Comparison of ENCODE assay signal across 1 cellular context in the genomic region with DNA sequence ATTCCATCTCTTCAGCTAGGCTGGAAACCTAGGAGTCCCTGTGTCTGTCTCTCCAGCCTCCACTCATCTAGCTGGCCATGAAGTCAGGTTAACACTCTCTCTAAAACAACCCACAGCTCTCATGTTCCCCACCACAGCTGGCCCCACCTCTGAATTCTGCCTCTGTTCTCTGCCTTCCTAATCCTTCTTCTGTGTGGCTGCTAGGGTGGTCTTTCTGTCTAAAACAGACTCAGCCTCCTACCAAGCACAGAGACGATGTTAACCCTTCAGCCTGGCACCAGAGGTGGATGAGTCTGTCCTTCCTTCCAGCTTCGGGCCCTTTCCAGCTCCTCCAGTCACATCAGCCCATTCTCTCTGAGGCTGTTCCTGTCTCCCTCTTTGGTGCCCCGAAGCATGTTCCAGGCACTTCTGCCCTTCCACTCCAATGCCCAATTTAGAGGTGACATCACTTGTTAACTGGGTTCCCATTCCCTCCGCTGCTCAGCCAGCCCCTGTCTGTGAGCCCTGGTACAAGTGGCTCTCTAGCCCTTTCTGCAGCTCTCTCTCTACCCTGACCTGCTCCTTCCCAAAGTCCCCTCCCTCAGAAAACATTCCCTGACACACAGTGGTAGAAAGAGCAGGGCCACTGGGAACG.
A peak's percentile ranks its signal among the peaks of the same experiment; 100 is the strongest.
TF ChIP-seq lines count a peak whose summit lies in the region.

No MANE protein-coding gene starts in this region.

TF ChIP-seq in HEK293, 187 proteins besides CTCF, POLR2A, EP300 and RAD21 (continued from another document):
- TF ChIP-seq, protein P1, sequence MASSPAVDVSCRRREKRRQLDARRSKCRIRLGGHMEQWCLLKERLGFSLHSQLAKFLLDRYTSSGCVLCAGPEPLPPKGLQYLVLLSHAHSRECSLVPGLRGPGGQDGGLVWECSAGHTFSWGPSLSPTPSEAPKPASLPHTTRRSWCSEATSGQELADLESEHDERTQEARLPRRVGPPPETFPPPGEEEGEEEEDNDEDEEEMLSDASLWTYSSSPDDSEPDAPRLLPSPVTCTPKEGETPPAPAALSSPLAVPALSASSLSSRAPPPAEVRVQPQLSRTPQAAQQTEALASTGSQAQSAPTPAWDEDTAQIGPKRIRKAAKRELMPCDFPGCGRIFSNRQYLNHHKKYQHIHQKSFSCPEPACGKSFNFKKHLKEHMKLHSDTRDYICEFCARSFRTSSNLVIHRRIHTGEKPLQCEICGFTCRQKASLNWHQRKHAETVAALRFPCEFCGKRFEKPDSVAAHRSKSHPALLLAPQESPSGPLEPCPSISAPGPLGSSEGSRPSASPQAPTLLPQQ (tag by site-specific recombination; IDR thresholded peaks at IDR 0.05) = peak; percentile 83; the same call in 1 of the 2 replicates
- TF ChIP-seq ZNF341 (tag by site-specific recombination; IDR thresholded peaks at IDR 0.05; ENCODE audit: low read depth) = peak; percentile 85
- peak; percentile 93 for TF ChIP-seq ZBTB20 (tag by site-specific recombination; IDR thresholded peaks at IDR 0.05)
- TF ChIP-seq ZBTB21 (tag by site-specific recombination; IDR thresholded peaks at IDR 0.05) = peak; percentile 90
- TF ChIP-seq, protein P2, sequence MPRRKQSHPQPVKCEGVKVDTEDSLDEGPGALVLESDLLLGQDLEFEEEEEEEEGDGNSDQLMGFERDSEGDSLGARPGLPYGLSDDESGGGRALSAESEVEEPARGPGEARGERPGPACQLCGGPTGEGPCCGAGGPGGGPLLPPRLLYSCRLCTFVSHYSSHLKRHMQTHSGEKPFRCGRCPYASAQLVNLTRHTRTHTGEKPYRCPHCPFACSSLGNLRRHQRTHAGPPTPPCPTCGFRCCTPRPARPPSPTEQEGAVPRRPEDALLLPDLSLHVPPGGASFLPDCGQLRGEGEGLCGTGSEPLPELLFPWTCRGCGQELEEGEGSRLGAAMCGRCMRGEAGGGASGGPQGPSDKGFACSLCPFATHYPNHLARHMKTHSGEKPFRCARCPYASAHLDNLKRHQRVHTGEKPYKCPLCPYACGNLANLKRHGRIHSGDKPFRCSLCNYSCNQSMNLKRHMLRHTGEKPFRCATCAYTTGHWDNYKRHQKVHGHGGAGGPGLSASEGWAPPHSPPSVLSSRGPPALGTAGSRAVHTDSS (tag by site-specific recombination; IDR thresholded peaks at IDR 0.05) = no peak
- TF ChIP-seq ZNF629 (tag by site-specific recombination; IDR thresholded peaks at IDR 0.05) = peak; percentile 94
- peak; percentile 92 for TF ChIP-seq ZNF133 (tag by site-specific recombination; IDR thresholded peaks at IDR 0.05)
- TF ChIP-seq ZNF335 (tag by site-specific recombination; conservative IDR thresholded peaks at IDR 0.05) = peak; percentile 42; the same call in 1 of the 2 replicates
- peak; percentile 58; the same call in 1 of the 2 replicates for TF ChIP-seq ZEB2 (tag by site-specific recombination; IDR thresholded peaks at IDR 0.05)
- TF ChIP-seq, protein P3, sequence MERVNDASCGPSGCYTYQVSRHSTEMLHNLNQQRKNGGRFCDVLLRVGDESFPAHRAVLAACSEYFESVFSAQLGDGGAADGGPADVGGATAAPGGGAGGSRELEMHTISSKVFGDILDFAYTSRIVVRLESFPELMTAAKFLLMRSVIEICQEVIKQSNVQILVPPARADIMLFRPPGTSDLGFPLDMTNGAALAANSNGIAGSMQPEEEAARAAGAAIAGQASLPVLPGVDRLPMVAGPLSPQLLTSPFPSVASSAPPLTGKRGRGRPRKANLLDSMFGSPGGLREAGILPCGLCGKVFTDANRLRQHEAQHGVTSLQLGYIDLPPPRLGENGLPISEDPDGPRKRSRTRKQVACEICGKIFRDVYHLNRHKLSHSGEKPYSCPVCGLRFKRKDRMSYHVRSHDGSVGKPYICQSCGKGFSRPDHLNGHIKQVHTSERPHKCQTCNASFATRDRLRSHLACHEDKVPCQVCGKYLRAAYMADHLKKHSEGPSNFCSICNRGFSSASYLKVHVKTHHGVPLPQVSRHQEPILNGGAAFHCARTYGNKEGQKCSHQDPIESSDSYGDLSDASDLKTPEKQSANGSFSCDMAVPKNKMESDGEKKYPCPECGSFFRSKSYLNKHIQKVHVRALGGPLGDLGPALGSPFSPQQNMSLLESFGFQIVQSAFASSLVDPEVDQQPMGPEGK (tag by site-specific recombination; IDR thresholded peaks at IDR 0.05) = 0 out of 2 replicates have a peak, but pooled peaks have one; percentile 60
- TF ChIP-seq, protein P4, sequence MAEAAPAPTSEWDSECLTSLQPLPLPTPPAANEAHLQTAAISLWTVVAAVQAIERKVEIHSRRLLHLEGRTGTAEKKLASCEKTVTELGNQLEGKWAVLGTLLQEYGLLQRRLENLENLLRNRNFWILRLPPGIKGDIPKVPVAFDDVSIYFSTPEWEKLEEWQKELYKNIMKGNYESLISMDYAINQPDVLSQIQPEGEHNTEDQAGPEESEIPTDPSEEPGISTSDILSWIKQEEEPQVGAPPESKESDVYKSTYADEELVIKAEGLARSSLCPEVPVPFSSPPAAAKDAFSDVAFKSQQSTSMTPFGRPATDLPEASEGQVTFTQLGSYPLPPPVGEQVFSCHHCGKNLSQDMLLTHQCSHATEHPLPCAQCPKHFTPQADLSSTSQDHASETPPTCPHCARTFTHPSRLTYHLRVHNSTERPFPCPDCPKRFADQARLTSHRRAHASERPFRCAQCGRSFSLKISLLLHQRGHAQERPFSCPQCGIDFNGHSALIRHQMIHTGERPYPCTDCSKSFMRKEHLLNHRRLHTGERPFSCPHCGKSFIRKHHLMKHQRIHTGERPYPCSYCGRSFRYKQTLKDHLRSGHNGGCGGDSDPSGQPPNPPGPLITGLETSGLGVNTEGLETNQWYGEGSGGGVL (tag by site-specific recombination; IDR thresholded peaks at IDR 0.05) = peak; percentile 13; the same call in 1 of the 2 replicates
- no peak for TF ChIP-seq SCRT1 (tag by site-specific recombination; IDR thresholded peaks at IDR 0.05; ENCODE audit: borderline replicate concordance)
- TF ChIP-seq ZNF600 (tag by site-specific recombination; IDR thresholded peaks at IDR 0.05) = peak; percentile 89
- peak; percentile 56; the same call in 1 of the 2 replicates for TF ChIP-seq BCL11A (tag by site-specific recombination; IDR thresholded peaks at IDR 0.05; ENCODE audit: low read depth)
- TF ChIP-seq ZBTB48 (tag by site-specific recombination; IDR thresholded peaks at IDR 0.05) = peak; percentile 81
- no peak for TF ChIP-seq WT1 (tag by site-specific recombination; IDR thresholded peaks at IDR 0.05)
- TF ChIP-seq ZFP69B (tag by site-specific recombination; IDR thresholded peaks at IDR 0.05) = peak; percentile 72; the same call in 1 of the 2 replicates
- no peak for TF ChIP-seq ZNF544 (tag by site-specific recombination; IDR thresholded peaks at IDR 0.05)
- peak; percentile 54; the same call in 1 of the 2 replicates for TF ChIP-seq SP7 (tag by site-specific recombination; IDR thresholded peaks at IDR 0.05)
- TF ChIP-seq SCRT2 (tag by site-specific recombination; IDR thresholded peaks at IDR 0.05) = peak; percentile 33; the same call in 1 of the 2 replicates
- peak; percentile 16; the same call in 1 of the 2 replicates for TF ChIP-seq ZNF558 (tag by site-specific recombination; IDR thresholded peaks at IDR 0.05)
- TF ChIP-seq ZNF24 (tag by site-specific recombination; IDR thresholded peaks at IDR 0.05) = peak; percentile 67; the same call in 1 of the 2 replicates
- no peak for TF ChIP-seq TRIM28 (IDR thresholded peaks at IDR 0.05; ENCODE audit: borderline replicate concordance, low read length)
TF ChIP-seq in HEK293: peak in this region for 23.
